14 cellular contexts compared by ENCODE assay signal in genomic region chr3:116341916-116342315, GRCh38.
"Had no signal": no experiment of that assay in that cellular context is flagged by ENCODE, and none has a peak within 500 bp of the region (broad histone marks: within the 10 kb centered on the region; RNA-seq: fewer than 3 reads in every experiment).

No MANE protein-coding gene starts in this region.

- H3K27ac Mint-ChIP-seq: activated CD4-positive, alpha-beta T cell treated with anti-CD3 and anti-CD28 coated beads, Interleukin-2, amount 10 ng/mL, durations not matched to agents 24 days and 14 days; activated naive CD8-positive, alpha-beta T cell treated with anti-CD3 and anti-CD28 coated beads for 36 hours; activated T-helper 1 cell treated with anti-CD3 and anti-CD28 coated beads, Interleukin-12 subunit alpha, Interleukin-12 subunit beta, Interleukin-2, Interleukin-4 antibody, amounts not matched to agents 30 ng/mL and 10 ng/mL and 1 ng/mL, durations not matched to agents 14 hours and 24 hours and 36 hours; brain; naive thymus-derived CD4-positive, alpha-beta T cell; stimulated activated memory B cell treated with anti-CD40 and anti-IgM and Interleukin-4, amounts not matched to agents 10 μg/mL and 1 μg/mL and 100 μg/mL, for 72 hours had no signal

- H3K4me1 ChIP-seq: colonic mucosa, left ventricle myocardium inferior, pancreas had no signal

- H3K9me3 Mint-ChIP-seq: activated CD4-positive, alpha-beta T cell treated with anti-CD3 and anti-CD28 coated beads, Interleukin-2, amount 10 ng/mL, durations not matched to agents 24 days and 14 days; activated T-helper 1 cell treated with anti-CD3 and anti-CD28 coated beads, Interleukin-12 subunit alpha, Interleukin-12 subunit beta, Interleukin-2, Interleukin-4 antibody, amounts not matched to agents 30 ng/mL and 10 ng/mL and 1 ng/mL, durations not matched to agents 14 hours and 24 hours and 36 hours; stimulated activated memory B cell treated with anti-CD40 and anti-IgM and Interleukin-4, amounts not matched to agents 10 μg/mL and 1 μg/mL and 100 μg/mL, for 72 hours had no signal

- H3K4me3 ChIP-seq: colonic mucosa, left ventricle myocardium inferior, pancreas had no signal

- H3K36me3 ChIP-seq: colonic mucosa, left ventricle myocardium inferior, pancreas had no signal

- H3K36me3 Mint-ChIP-seq: activated naive CD8-positive, alpha-beta T cell treated with anti-CD3 and anti-CD28 coated beads for 36 hours; brain; naive thymus-derived CD4-positive, alpha-beta T cell; stimulated activated memory B cell treated with anti-CD40 and anti-IgM and Interleukin-4, amounts not matched to agents 10 μg/mL and 1 μg/mL and 100 μg/mL, for 72 hours had no signal

- H3K4me1 Mint-ChIP-seq: activated CD4-positive, alpha-beta T cell treated with anti-CD3 and anti-CD28 coated beads, Interleukin-2, amount 10 ng/mL, durations not matched to agents 24 days and 14 days; activated naive CD8-positive, alpha-beta T cell treated with anti-CD3 and anti-CD28 coated beads for 36 hours; naive thymus-derived CD4-positive, alpha-beta T cell; stimulated activated memory B cell treated with anti-CD40 and anti-IgM and Interleukin-4, amounts not matched to agents 10 μg/mL and 1 μg/mL and 100 μg/mL, for 72 hours had no signal

- H3K27ac ChIP-seq: colonic mucosa, left ventricle myocardium inferior, pancreas had no signal

- H3K4me3 Mint-ChIP-seq: activated CD4-positive, alpha-beta T cell treated with anti-CD3 and anti-CD28 coated beads, Interleukin-2, amount 10 ng/mL, durations not matched to agents 24 days and 14 days; activated naive CD8-positive, alpha-beta T cell treated with anti-CD3 and anti-CD28 coated beads for 36 hours; activated T-helper 1 cell treated with anti-CD3 and anti-CD28 coated beads, Interleukin-12 subunit alpha, Interleukin-12 subunit beta, Interleukin-2, Interleukin-4 antibody, amounts not matched to agents 30 ng/mL and 10 ng/mL and 1 ng/mL, durations not matched to agents 14 hours and 24 hours and 36 hours; brain; naive thymus-derived CD4-positive, alpha-beta T cell; stimulated activated memory B cell treated with anti-CD40 and anti-IgM and Interleukin-4, amounts not matched to agents 10 μg/mL and 1 μg/mL and 100 μg/mL, for 72 hours had no signal

- H3K27me3 ChIP-seq: colonic mucosa, pancreas had no signal

- ATAC-seq: esophagus mucosa; naive thymus-derived CD4-positive, alpha-beta T cell; pancreas; stimulated activated memory B cell treated with anti-CD40 and anti-IgM and Interleukin-4, amounts not matched to agents 10 μg/mL and 1 μg/mL and 100 μg/mL, for 72 hours had no signal

- DNase-seq: activated CD4-positive, alpha-beta T cell treated with anti-CD3 and anti-CD28 coated beads, Interleukin-2, amount 10 ng/mL, durations not matched to agents 24 days and 14 days; activated CD8-positive, alpha-beta memory T cell treated with anti-CD3 and anti-CD28 coated beads for 24 hours; activated naive CD8-positive, alpha-beta T cell treated with anti-CD3 and anti-CD28 coated beads for 36 hours; central memory CD4-positive, alpha-beta T cell; colonic mucosa; left ventricle myocardium inferior; naive thymus-derived CD4-positive, alpha-beta T cell; pancreas; retina; stimulated activated CD4-positive, alpha-beta T cell treated with anti-CD3 and anti-CD28 coated beads, Interleukin-2, amount 100 ng/mL, for 48 hours had no signal

- H3K27me3 Mint-ChIP-seq: activated CD4-positive, alpha-beta T cell treated with anti-CD3 and anti-CD28 coated beads, Interleukin-2, amount 10 ng/mL, durations not matched to agents 24 days and 14 days; activated naive CD8-positive, alpha-beta T cell treated with anti-CD3 and anti-CD28 coated beads for 36 hours; brain; naive thymus-derived CD4-positive, alpha-beta T cell; stimulated activated memory B cell treated with anti-CD40 and anti-IgM and Interleukin-4, amounts not matched to agents 10 μg/mL and 1 μg/mL and 100 μg/mL, for 72 hours had no signal
